Comparison of ENCODE assay signal across 12 cellular contexts in genomic region chr5:149367972-149368645, GRCh38. TPM values are rescaled to one million over a fixed set of nuclear protein-coding genes. Genes with fewer than 3 reads are reported as not detected.
DNase-seq lines count a peak whose midpoint lies in the region; ATAC-seq and TF ChIP-seq lines count a peak whose summit lies in the region.
"Had no signal": no experiment of that assay in that cellular context is flagged by ENCODE, and none has a peak within 500 bp of the region (broad histone marks: within the 10 kb centered on the region; RNA-seq: fewer than 3 reads in every experiment).

No MANE protein-coding gene starts in this region.

- no peak overlapping the region for H3K4me3 Mint-ChIP-seq in activated naive CD4-positive, alpha-beta T cell treated with anti-CD3 and anti-CD28 coated beads, Interleukin-2, amount 10 ng/mL, durations not matched to agents 7 days and 5 days

- H3K27ac ChIP-seq in esophagus muscularis mucosa (replicated peaks in 1 of 4), result peak overlapping the region; percentile 62 to 97 (median 68)
- H3K27ac ChIP-seq: C4-2B had no signal

- no peak for ATAC-seq in activated naive CD4-positive, alpha-beta T cell treated with anti-CD3 and anti-CD28 coated beads, Interleukin-2, amount 50 U/mL, for 72 hours
- ATAC-seq in GM19452 (IDR thresholded peaks at IDR 0.05; ENCODE audit: unreplicated experiment) (no peak), GM21423 (IDR thresholded peaks at IDR 0.05; ENCODE audit: unreplicated experiment) (no peak)

- no peak for TF ChIP-seq CTCF in esophagus muscularis mucosa (IDR thresholded peaks at IDR 0.05)

- peaks cover 6% of the 10 kb centered on the region for H3K4me1 Mint-ChIP-seq in activated naive CD4-positive, alpha-beta T cell treated with anti-CD3 and anti-CD28 coated beads, Interleukin-2, amount 10 ng/mL, durations not matched to agents 7 days and 5 days

- H3K27me3 Mint-ChIP-seq in activated naive CD4-positive, alpha-beta T cell treated with anti-CD3 and anti-CD28 coated beads, Interleukin-2, amount 10 ng/mL, durations not matched to agents 7 days and 5 days, result no peaks in the 10 kb centered on the region

- no peak for TF ChIP-seq EP300 in esophagus muscularis mucosa (IDR thresholded peaks at IDR 0.05)

- no peak for DNase-seq in activated naive CD4-positive, alpha-beta T cell treated with anti-CD3 and anti-CD28 coated beads, Interleukin-2, amount 10 ng/mL, durations not matched to agents 7 days and 5 days
- no peak for DNase-seq in activated naive CD4-positive, alpha-beta T cell treated with anti-CD3 and anti-CD28 coated beads, Interleukin-2, amount 50 U/mL, for 72 hours (ENCODE audit: low spot score in 2 of 2)
- DNase-seq in esophagus muscularis mucosa (ENCODE audit: extremely low spot score), result no peak
- peak; percentile 70 for DNase-seq in posterior vena cava (ENCODE audit: low spot score)
- DNase-seq in NCI-H446 treated with DMSO at 0.1 percent for 48 hours (lab: John Stamatoyannopoulos, UW), result no peak
- no peak for DNase-seq in islet precursor cell

- peaks cover 16 to 51% (median 42%) of the 10 kb centered on the region in 4 donors for H3K4me1 ChIP-seq in esophagus muscularis mucosa

- peak overlapping the region; percentile 13 to 24 (median 14) for H3K4me3 ChIP-seq in esophagus muscularis mucosa

- H3K27me3 ChIP-seq in esophagus muscularis mucosa, result no peaks in the 10 kb centered on the region

- peaks cover 25% of the 10 kb centered on the region for H3K36me3 Mint-ChIP-seq in activated naive CD4-positive, alpha-beta T cell treated with anti-CD3 and anti-CD28 coated beads, Interleukin-2, amount 10 ng/mL, durations not matched to agents 7 days and 5 days
- no peaks in the 10 kb centered on the region for H3K36me3 Mint-ChIP-seq in activated naive CD4-positive, alpha-beta T cell treated with anti-CD3 and anti-CD28 coated beads, Interleukin-2, amount 50 U/mL, for 72 hours

- no peaks in the 10 kb centered on the region for H3K36me3 ChIP-seq in esophagus muscularis mucosa

- peak overlapping the region; percentile 49 for H3K27ac Mint-ChIP-seq in activated naive CD4-positive, alpha-beta T cell treated with anti-CD3 and anti-CD28 coated beads, Interleukin-2, amount 10 ng/mL, durations not matched to agents 7 days and 5 days
- no peak overlapping the region for H3K27ac Mint-ChIP-seq in activated naive CD4-positive, alpha-beta T cell treated with anti-CD3 and anti-CD28 coated beads, Interleukin-2, amount 50 U/mL, for 72 hours

- H3K9me3 ChIP-seq in esophagus muscularis mucosa, result no peaks in the 10 kb centered on the region
- H3K9me3 ChIP-seq: Caco-2 had no signal

- no peaks in the 10 kb centered on the region for H3K9me3 Mint-ChIP-seq in activated naive CD4-positive, alpha-beta T cell treated with anti-CD3 and anti-CD28 coated beads, Interleukin-2, amount 10 ng/mL, durations not matched to agents 7 days and 5 days
- no peaks in the 10 kb centered on the region for H3K9me3 Mint-ChIP-seq in activated naive CD4-positive, alpha-beta T cell treated with anti-CD3 and anti-CD28 coated beads, Interleukin-2, amount 50 U/mL, for 72 hours

- intact Hi-C loops in esophagus muscularis mucosa (cut with DNase I) (loop anchor here (5.0 kb wide), 3 partner anchors 51 to 199 kb away; no protein-coding TSS in a partner anchor), posterior vena cava (cut with DNase I) (loop anchor here in 1 of 2 donors (5.0 kb wide), 2 partner anchors 64 to 199 kb away; no protein-coding TSS in a partner anchor)

- TF ChIP-seq POLR2A in esophagus muscularis mucosa (IDR thresholded peaks at IDR 0.05; ENCODE audit: low read depth), result no peak

- 83% methylated on average over 22 of the region's 22 CpGs for WGBS in esophagus muscularis mucosa

- CTCF ChIA-PET in activated naive CD4-positive, alpha-beta T cell treated with anti-CD3 and anti-CD28 coated beads, Interleukin-2, amount 10 ng/mL, durations not matched to agents 7 days and 5 days (lab: Charles Lee), result interaction anchor here (0.6 to 14.8 kb wide), 31 partner anchors 8 to 407 kb away, joined by 3 to 372 read pairs (median 4); partner anchors contain the start of genes GRPEL2, IL17B and PCYOX1L

RNA-seq across cellular contexts. Expression of gene PCYOX1L, which starts 10.3 kb away (rescaled TPM):
- 10 to 100 TPM; 14.2 to 19.7 TPM for total RNA-seq in activated naive CD4-positive, alpha-beta T cell treated with anti-CD3 and anti-CD28 coated beads, Interleukin-2, amount 50 U/mL, for 72 hours
- total RNA-seq in esophagus muscularis mucosa (1 to 10 TPM; 4.0 to 5.8 (median 4.7) TPM), posterior vena cava (1 to 10 TPM; 3.1 to 5.6 TPM)

RNA-seq across cellular contexts. Expression of gene IL17B, which starts 11.0 kb away (rescaled TPM):
- not detected for total RNA-seq in activated naive CD4-positive, alpha-beta T cell treated with anti-CD3 and anti-CD28 coated beads, Interleukin-2, amount 50 U/mL, for 72 hours
- total RNA-seq in esophagus muscularis mucosa (10 to 100 TPM in 2 of 4 donors, 1 to 10 TPM in 2; 2.5 to 20.3 (median 8.0) TPM), posterior vena cava (10 to 100 TPM in 1 of 2 donors, 1 to 10 TPM in 1; 8.5 to 15.2 TPM)
- total RNA-seq: A172, Caco-2, NCI-H460 had no signal

RNA-seq across cellular contexts. Expression of gene GRPEL2, which starts 22.8 kb away (rescaled TPM):
- total RNA-seq in activated naive CD4-positive, alpha-beta T cell treated with anti-CD3 and anti-CD28 coated beads, Interleukin-2, amount 50 U/mL, for 72 hours, result 10 to 100 TPM; 26.9 to 43.0 TPM
- total RNA-seq in esophagus muscularis mucosa, result 10 to 100 TPM in 1 of 4 donors, 1 to 10 TPM in 3; 7.8 to 14.9 (median 8.7) TPM
- total RNA-seq in posterior vena cava, result 10 to 100 TPM; 13.1 to 16.0 TPM
